Comparison of ENCODE assay signal across 18 cellular contexts in the genomic region with DNA sequence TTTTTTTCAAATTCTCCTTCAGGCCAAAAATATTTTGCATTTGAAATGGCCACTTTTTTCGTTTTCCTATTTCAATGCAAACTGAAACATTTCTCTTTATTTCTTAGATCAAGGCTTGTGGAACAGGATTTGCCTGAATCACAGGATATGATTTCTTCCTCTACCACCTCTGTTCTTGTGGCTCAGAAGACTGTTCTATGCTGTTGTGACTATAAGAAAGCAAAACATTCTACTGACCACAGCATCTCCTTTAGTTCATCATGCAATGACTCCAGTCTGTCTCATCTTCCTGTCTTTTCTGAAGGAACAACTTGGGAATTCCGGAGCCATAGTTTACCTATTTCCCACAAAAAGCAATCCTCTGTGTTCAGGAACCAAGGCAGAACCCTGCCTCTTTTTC. TPM values are rescaled to one million over a fixed set of nuclear protein-coding genes. Genes with fewer than 3 reads are reported as not detected.
DNase-seq lines count a peak whose midpoint lies in the region; ATAC-seq, FAIRE-seq and TF ChIP-seq lines count a peak whose summit lies in the region.
"Had no signal": no experiment of that assay in that cellular context is flagged by ENCODE, and none has a peak within 500 bp of the region (broad histone marks: within the 10 kb centered on the region; RNA-seq: fewer than 3 reads in every experiment).

No MANE protein-coding gene starts in this region.

- H3K79me2 ChIP-seq in PC-3 (ENCODE audit: low read length) (no peaks in the 10 kb centered on the region), endothelial cell of umbilical vein (ENCODE audit: control insufficient read depth, insufficient read depth, low read length) (no peaks in the 10 kb centered on the region)

- peaks cover 0 to 2% of the 10 kb centered on the region in 2 donors for H3K9me3 Mint-ChIP-seq in stimulated activated naive B cell treated with anti-CD40 and anti-IgM and Interleukin-4, amounts not matched to agents 10 μg/mL and 1 μg/mL and 100 μg/mL, for 72 hours

- H4K20me1 ChIP-seq in PC-3 (ENCODE audit: low read length) (no peaks in the 10 kb centered on the region), endothelial cell of umbilical vein (replicated peaks; ENCODE audit: control insufficient read depth, extremely low read depth, insufficient read depth, low read length) (no peaks in the 10 kb centered on the region)

- dilution Hi-C loops in endothelial cell of umbilical vein (cut with MboI; ENCODE audit: extremely low pct_ligation_motif_present, low sequenced_read_pairs): no loop called here

- peaks cover 43 to 68% of the 10 kb centered on the region in 2 donors for H3K27me3 Mint-ChIP-seq in stimulated activated naive B cell treated with anti-CD40 and anti-IgM and Interleukin-4, amounts not matched to agents 10 μg/mL and 1 μg/mL and 100 μg/mL, for 72 hours

- BruUV-seq in PC-3 (replicated peaks; lab: Mats Ljungman, UMichigan): no TSS peak
- BruUV-seq in endothelial cell of umbilical vein (replicated peaks; lab: Mats Ljungman, UMichigan): no TSS peak

- no peaks in the 10 kb centered on the region for H3K27me3 ChIP-seq in BJ (ENCODE audit: control insufficient read depth, insufficient read depth, low read length)
- no peaks in the 10 kb centered on the region for H3K27me3 ChIP-seq in PC-3 (ENCODE audit: low read length)
- H3K27me3 ChIP-seq in endothelial cell of umbilical vein (ENCODE audit: control insufficient read depth in 2 of 2, insufficient read depth in 2 of 2, low read length in 2 of 2): no peaks in the 10 kb centered on the region

- H3K27ac ChIP-seq in PC-3 (ENCODE audit: low read length) (peak overlapping the region; percentile 73), endothelial cell of umbilical vein (ENCODE audit: insufficient read depth, low read depth, low read length) (peak overlapping the region; percentile 81)

- TF ChIP-seq CTCF in BJ (IDR thresholded peaks at IDR 0.05; ENCODE audit: insufficient read depth, low read depth, low read length) (no peak), PC-3 (conservative IDR thresholded peaks at IDR 0.05; ENCODE audit: low read depth, low read length) (no peak), endothelial cell of umbilical vein (IDR thresholded peaks at IDR 0.05; ENCODE audit: extremely low read depth in 1 of 2, insufficient read depth in 1 of 2, low read depth in 1 of 2, low read length in 2 of 2) (no peak)

- H3K9me2 ChIP-seq in PC-3 (replicated peaks; ENCODE audit: low read length): no peaks in the 10 kb centered on the region

- peak overlapping the region; percentile 29; the same call in 1 of the 2 replicates for H2AFZ ChIP-seq in PC-3 (ENCODE audit: low read length)
- H2AFZ ChIP-seq in endothelial cell of umbilical vein (ENCODE audit: low read depth, low read length): no peak overlapping the region

- peak; percentile 17 for DNase-seq in BJ (ENCODE audit: low read depth)
- DNase-seq in PC-3: peak; percentile 91
- peak; percentile 82 for DNase-seq in endothelial cell of umbilical vein (ENCODE audit: low read depth, low spot score)
- DNase-seq in left kidney (ENCODE audit: low read depth, low spot score): peak; percentile 2
- no peak for DNase-seq in NCI-H1694 treated with DMSO at 0.1 percent for 48 hours (lab: John Stamatoyannopoulos, UW)
- DNase-seq in stimulated activated naive B cell treated with anti-CD40 and anti-IgM and Interleukin-4, amounts not matched to agents 10 μg/mL and 1 μg/mL and 100 μg/mL, for 72 hours: no peak
- DNase-seq: activated CD4-positive, alpha-beta T cell treated with anti-CD3 and anti-CD28 coated beads for 48 hours; activated T-cell treated with anti-CD3 and anti-CD28 coated beads, Interleukin-2, amount 50 U/mL, for 48 hours; cortex of kidney; DMS153; MM.1S; NCI-H2081; NCI-H69; stimulated activated CD4-positive, alpha-beta T cell treated with anti-CD3 and anti-CD28 coated beads, Interleukin-12 subunit alpha, Interleukin-12 subunit beta, amount 100 ng/mL, for 4 hours had no signal

- H3K36me3 ChIP-seq in BJ (ENCODE audit: control insufficient read depth, insufficient read depth, low read length): no peaks in the 10 kb centered on the region
- no peaks in the 10 kb centered on the region for H3K36me3 ChIP-seq in PC-3 (ENCODE audit: low read depth, low read length)
- H3K36me3 ChIP-seq in endothelial cell of umbilical vein (ENCODE audit: control insufficient read depth in 2 of 2, extremely low read depth in 1 of 2, insufficient read depth in 2 of 2, low read length in 2 of 2): no peaks in the 10 kb centered on the region

- H3K4me3 ChIP-seq in BJ (ENCODE audit: low read depth, low read length) (no peak overlapping the region), PC-3 (ENCODE audit: low read length) (0 out of 2 replicates have a peak overlapping the region, but pooled peaks have one; percentile 9), endothelial cell of umbilical vein (replicated peaks in 1 of 3; ENCODE audit: insufficient read depth in 1 of 3, low read depth in 1 of 3, low read length in 3 of 3) (peak overlapping the region in 1 of 3 experiments; percentile 1)
- H3K4me3 ChIP-seq: GM12878 had no signal

- H3K27ac Mint-ChIP-seq in stimulated activated naive B cell treated with anti-CD40 and anti-IgM and Interleukin-4, amounts not matched to agents 10 μg/mL and 1 μg/mL and 100 μg/mL, for 72 hours: no peak overlapping the region

- no peaks in the 10 kb centered on the region for H3K9me1 ChIP-seq in endothelial cell of umbilical vein (replicated peaks; ENCODE audit: control insufficient read depth, extremely low read depth, insufficient read depth, low read length)

- no peaks in the 10 kb centered on the region for H3F3A ChIP-seq in PC-3 (ENCODE audit: low read length, unreplicated experiment)

- no peaks in the 10 kb centered on the region for H3K9me3 ChIP-seq in PC-3 (ENCODE audit: low read length)
- H3K9me3 ChIP-seq in endothelial cell of umbilical vein (replicated peaks; ENCODE audit: control insufficient read depth, insufficient read depth, low read length): no peaks in the 10 kb centered on the region

- TF ChIP-seq POLR2A in endothelial cell of umbilical vein (IDR thresholded peaks at IDR 0.05; ENCODE audit: low read depth, low read length): no peak

- intact Hi-C loops in PC-3 (cut with micrococcal nuclease) (no loop called here), endothelial cell of umbilical vein (cut with micrococcal nuclease) (loop anchor here (1.0 to 2.0 kb wide), 2 partner anchors 17 to 72 kb away; a partner anchor contains a TSS)

- CTCF ChIA-PET in BJ (lab: Yijun Ruan, JAX): interaction anchor here (0.7 kb wide), 1 partner anchor 52 kb away, joined by 4 read pairs; no protein-coding TSS in a partner anchor
- CTCF ChIA-PET in PC-3 (lab: Charles Lee): interaction anchor here (0.5 kb wide), 1 partner anchor 38 kb away, joined by 3 read pairs; no protein-coding TSS in a partner anchor
- CTCF ChIA-PET in endothelial cell of umbilical vein (lab: Charles Lee): interaction anchor here (0.8 kb wide), 1 partner anchor 55 kb away, joined by 3 read pairs; no protein-coding TSS in a partner anchor

- FAIRE-seq in endothelial cell of umbilical vein (lab: Jason Lieb, UNC): peak; percentile 93
- FAIRE-seq: GM12878 had no signal

- H3K4me3 Mint-ChIP-seq in stimulated activated naive B cell treated with anti-CD40 and anti-IgM and Interleukin-4, amounts not matched to agents 10 μg/mL and 1 μg/mL and 100 μg/mL, for 72 hours: no peak overlapping the region

- peaks cover 0 to 3% of the 10 kb centered on the region in 2 donors for H3K36me3 Mint-ChIP-seq in stimulated activated naive B cell treated with anti-CD40 and anti-IgM and Interleukin-4, amounts not matched to agents 10 μg/mL and 1 μg/mL and 100 μg/mL, for 72 hours

- H3K4me1 Mint-ChIP-seq in stimulated activated naive B cell treated with anti-CD40 and anti-IgM and Interleukin-4, amounts not matched to agents 10 μg/mL and 1 μg/mL and 100 μg/mL, for 72 hours: no peaks in the 10 kb centered on the region

- H3K4me1 ChIP-seq in PC-3 (ENCODE audit: insufficient read depth, low read length) (peaks cover 22% of the 10 kb centered on the region), endothelial cell of umbilical vein (ENCODE audit: control insufficient read depth, extremely low read depth, insufficient read depth, low read length) (peaks cover 30% of the 10 kb centered on the region)

- ATAC-seq in PC-3 (peak; percentile 99), GM19395 (IDR thresholded peaks at IDR 0.05; ENCODE audit: unreplicated experiment) (no peak), GM21381 (IDR thresholded peaks at IDR 0.05; ENCODE audit: unreplicated experiment) (no peak)
- no peak for ATAC-seq in stimulated activated naive B cell treated with anti-CD40 and anti-IgM and Interleukin-4, amounts not matched to agents 10 μg/mL and 1 μg/mL and 100 μg/mL, for 72 hours (replicated peaks)
- ATAC-seq: GM12878, Panc1 had no signal

- peak overlapping the region; percentile 21; the same call in 1 of the 2 replicates for H3K9ac ChIP-seq in PC-3 (ENCODE audit: low read length)
- H3K9ac ChIP-seq in endothelial cell of umbilical vein (replicated peaks; ENCODE audit: extremely low read depth, insufficient read depth, low read length): peak overlapping the region; percentile 33

- POLR2A ChIA-PET in BJ (lab: Charles Lee): interaction anchor here (0.6 kb wide), 1 partner anchor 97 kb away, joined by 3 read pairs; a partner anchor contains a TSS
- POLR2A ChIA-PET in PC-3 (lab: Charles Lee; ENCODE audit: unreplicated experiment): no interaction called here
- POLR2A ChIA-PET in endothelial cell of umbilical vein (lab: Charles Lee): no interaction called here

- H3K4me2 ChIP-seq in PC-3 (ENCODE audit: low read length) (peak overlapping the region; percentile 60), endothelial cell of umbilical vein (ENCODE audit: insufficient read depth, low read length) (peak overlapping the region; percentile 69)

TF ChIP-seq in endothelial cell of umbilical vein, 7 proteins besides CTCF, POLR2A, EP300 and RAD21 (continues in another document):
- TF ChIP-seq POLR2AphosphoS5 (IDR thresholded peaks at IDR 0.05; ENCODE audit: insufficient read depth, low read depth, low read length): peak; percentile 73
- TF ChIP-seq JUN (IDR thresholded peaks at IDR 0.05; ENCODE audit: borderline replicate concordance, insufficient read depth, insufficient read length, low read depth): peak; percentile 76
- TF ChIP-seq FOS (IDR thresholded peaks at IDR 0.05; ENCODE audit: borderline replicate concordance, insufficient read depth, low read length): peak; percentile 98

RNA-seq across cellular contexts. Expression of a gene that starts 16.2 kb away (rescaled TPM):
- polyA plus RNA-seq in BJ (2011; rRNA removed): 19.2 and 31.8 TPM in 2 replicates
- 14.0 and 14.2 TPM in 2 replicates for polyA minus RNA-seq in BJ (2011; rRNA and poly(A)+ RNA removed)
- not detected in 2 replicates for total RNA-seq in PC-3 (2014; rRNA removed)
- total RNA-seq in endothelial cell of umbilical vein: 28.0 and 37.0 TPM in 2 replicates
- polyA plus RNA-seq in endothelial cell of umbilical vein: 13.1 and 17.8 TPM in 2 replicates
- 22.7 and 22.9 TPM in 2 replicates for polyA plus RNA-seq in endothelial cell of umbilical vein (2011; cell fraction: cytosol; rRNA removed)
- polyA plus RNA-seq in endothelial cell of umbilical vein (2011; cell fraction: nucleus; rRNA removed): 59.1 and 84.1 TPM in 2 replicates
- polyA plus RNA-seq in endothelial cell of umbilical vein (2012): 31.8 and 38.2 TPM in 2 replicates
- polyA minus RNA-seq in endothelial cell of umbilical vein: 32.9 and 41.3 TPM in 2 replicates
- 5.6 TPM for polyA minus RNA-seq in endothelial cell of umbilical vein (2011; cell fraction: cytosol; rRNA and poly(A)+ RNA removed)
- polyA minus RNA-seq in endothelial cell of umbilical vein (2011; cell fraction: nucleus; rRNA and poly(A)+ RNA removed): 15.8 and 33.9 TPM in 2 replicates

Comparison
In these comparisons a context has a peak if more than half of its experiments do, and no peak if none do; other contexts are left out.
1. DNase-seq: peak in BJ (single experiment), PC-3 (single experiment), endothelial cell of umbilical vein (single experiment) and left kidney (single experiment); none in NCI-H1694 treated with DMSO at 0.1 percent for 48 hours (single experiment) and stimulated activated naive B cell treated with anti-CD40 and anti-IgM and Interleukin-4, amounts not matched to agents 10 μg/mL and 1 μg/mL and 100 μg/mL, for 72 hours (single experiment).
2. RNA of a gene that starts 16.2 kb away (total RNA-seq): 28.0 to 37.0 TPM in endothelial cell of umbilical vein; not detected in PC-3; every median in the first group is over 10 times any median in the second.